7 cellular contexts compared by ENCODE assay signal in the genomic region with DNA sequence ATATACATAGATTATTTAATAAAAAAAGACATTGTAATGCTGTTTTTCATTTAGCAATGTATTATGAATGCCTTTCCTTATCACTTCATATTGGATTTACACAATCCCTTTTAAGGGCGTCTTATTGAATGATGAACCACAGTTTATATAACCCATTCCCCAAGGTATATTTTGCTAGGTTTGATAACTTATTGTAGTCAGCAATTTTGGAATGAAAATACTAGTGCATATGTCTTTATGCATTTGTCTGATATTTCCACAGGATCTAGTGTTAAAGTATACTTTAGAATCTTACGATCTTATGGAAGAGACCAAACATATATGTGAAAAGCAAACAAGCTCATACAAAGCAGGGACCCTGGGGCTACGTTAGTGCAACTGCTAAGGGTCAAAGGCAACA.
"Had no signal": no experiment of that assay in that cellular context is flagged by ENCODE, and none has a peak within 500 bp of the region (broad histone marks: within the 10 kb centered on the region; RNA-seq: fewer than 3 reads in every experiment).

No MANE protein-coding gene starts in this region.

- H3K27ac ChIP-seq: HL-60 had no signal

- FAIRE-seq: HTR-8/SVneo, K562 had no signal

- H3K36me3 Mint-ChIP-seq: IgD-negative memory B cell had no signal

- H3K4me3 Mint-ChIP-seq: IgD-negative memory B cell had no signal

- DNase-seq: IMR-90, KBM-7, KG1 had no signal

- H3K4me3 ChIP-seq: K562 had no signal

- H3K4me1 Mint-ChIP-seq: IgD-negative memory B cell had no signal

- ATAC-seq: K562 had no signal

- H3K27ac Mint-ChIP-seq: IgD-negative memory B cell had no signal
